In the genomic region with DNA sequence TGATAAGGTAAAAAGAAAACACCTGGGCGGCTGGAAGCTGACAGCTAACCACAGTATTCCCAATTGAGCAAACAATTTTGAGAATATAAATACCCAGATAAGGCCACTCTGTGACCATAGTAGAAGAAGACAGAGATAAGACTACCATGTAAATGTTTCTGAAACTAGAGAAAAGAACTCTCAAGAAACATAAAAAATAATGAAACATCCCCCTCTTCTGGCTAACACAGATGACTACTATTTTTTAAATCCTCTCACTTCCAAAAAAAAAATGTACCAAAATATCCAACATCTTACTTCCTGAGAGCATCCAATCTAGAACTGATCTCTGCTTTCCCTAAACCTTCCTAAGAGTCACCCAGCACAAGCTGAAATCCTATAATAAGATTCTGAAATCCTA, we compare ENCODE assay signal across 9 cellular contexts.
DNase-seq lines count a peak whose midpoint lies in the region; ATAC-seq and TF ChIP-seq lines count a peak whose summit lies in the region.
"Had no signal": no experiment of that assay in that cellular context is flagged by ENCODE, and none has a peak within 500 bp of the region (broad histone marks: within the 10 kb centered on the region; RNA-seq: fewer than 3 reads in every experiment).

No MANE protein-coding gene starts in this region.

- H3K27ac ChIP-seq in DND-41 (ENCODE audit: low read length) = no peak overlapping the region

- no peaks in the 10 kb centered on the region for H3K79me2 ChIP-seq in DND-41 (ENCODE audit: insufficient read depth, low read length)

- no peaks in the 10 kb centered on the region for H3K9me3 ChIP-seq in DND-41 (ENCODE audit: insufficient read depth, low read length, severe bottlenecking)

- ATAC-seq in DND-41 (ENCODE audit: insufficient read depth, low read depth) (no peak), GM21423 (IDR thresholded peaks at IDR 0.05; ENCODE audit: unreplicated experiment) (no peak), GM18498 (IDR thresholded peaks at IDR 0.05; ENCODE audit: unreplicated experiment) (no peak)

- no peaks in the 10 kb centered on the region for H3K27me3 ChIP-seq in DND-41 (ENCODE audit: insufficient read depth, low read length, poor library complexity)

- H3K4me1 ChIP-seq in DND-41 (ENCODE audit: insufficient read depth, low read length) = no peaks in the 10 kb centered on the region

- H3K9ac ChIP-seq in DND-41 (ENCODE audit: low read depth, low read length) = no peak overlapping the region

- no peaks in the 10 kb centered on the region for H3K36me3 ChIP-seq in DND-41 (ENCODE audit: insufficient read depth, low read length)

- H2AFZ ChIP-seq in DND-41 (ENCODE audit: low read depth, low read length) = no peak overlapping the region

- TF ChIP-seq CTCF in DND-41 (IDR thresholded peaks at IDR 0.05; ENCODE audit: borderline replicate concordance, extremely low read depth, low read length, poor library complexity, severe bottlenecking) (peak; percentile 51), astrocyte of the cerebellum (IDR thresholded peaks at IDR 0.05; ENCODE audit: low read depth, low read length, missing control alignments) (no peak)

- H3K4me2 ChIP-seq in DND-41 (ENCODE audit: insufficient read depth, low read length) = no peak overlapping the region

- no peak overlapping the region for H3K4me3 ChIP-seq in DND-41 (ENCODE audit: low read depth in 1 of 2, low read length in 2 of 2)
- no peak overlapping the region for H3K4me3 ChIP-seq in astrocyte of the cerebellum (ENCODE audit: low read depth, low read length)

- DNase-seq in DND-41 (no peak), MV-4-11 (lab: John Stamatoyannopoulos, UW) (peak; percentile 31), astrocyte of the cerebellum (ENCODE audit: low read depth) (peak; percentile 18), lung microvascular endothelial cell (ENCODE audit: low read depth in 2 of 2) (peak; percentile 26 to 31), OCI-M2 (lab: John Stamatoyannopoulos, UW; ENCODE audit: unreplicated experiment) (no peak), hypothalamus (lab: John Stamatoyannopoulos, UW) (no peak)
- DNase-seq: GOT3 had no signal

- no peaks in the 10 kb centered on the region for H4K20me1 ChIP-seq in DND-41 (ENCODE audit: insufficient read depth, low read length)

- in situ Hi-C loops in astrocyte of the cerebellum (cut with HindIII; ENCODE audit: low sequenced_read_pairs) = no loop called here

Comparison
In these comparisons a context has a peak if more than half of its experiments do, and no peak if none do; other contexts are left out.
1. DNase-seq: peak in MV-4-11 (single experiment), astrocyte of the cerebellum (single experiment) and lung microvascular endothelial cell (2 of 2); none in DND-41 (single experiment), OCI-M2 (single experiment) and hypothalamus (0 of 51).